In the genomic region with DNA sequence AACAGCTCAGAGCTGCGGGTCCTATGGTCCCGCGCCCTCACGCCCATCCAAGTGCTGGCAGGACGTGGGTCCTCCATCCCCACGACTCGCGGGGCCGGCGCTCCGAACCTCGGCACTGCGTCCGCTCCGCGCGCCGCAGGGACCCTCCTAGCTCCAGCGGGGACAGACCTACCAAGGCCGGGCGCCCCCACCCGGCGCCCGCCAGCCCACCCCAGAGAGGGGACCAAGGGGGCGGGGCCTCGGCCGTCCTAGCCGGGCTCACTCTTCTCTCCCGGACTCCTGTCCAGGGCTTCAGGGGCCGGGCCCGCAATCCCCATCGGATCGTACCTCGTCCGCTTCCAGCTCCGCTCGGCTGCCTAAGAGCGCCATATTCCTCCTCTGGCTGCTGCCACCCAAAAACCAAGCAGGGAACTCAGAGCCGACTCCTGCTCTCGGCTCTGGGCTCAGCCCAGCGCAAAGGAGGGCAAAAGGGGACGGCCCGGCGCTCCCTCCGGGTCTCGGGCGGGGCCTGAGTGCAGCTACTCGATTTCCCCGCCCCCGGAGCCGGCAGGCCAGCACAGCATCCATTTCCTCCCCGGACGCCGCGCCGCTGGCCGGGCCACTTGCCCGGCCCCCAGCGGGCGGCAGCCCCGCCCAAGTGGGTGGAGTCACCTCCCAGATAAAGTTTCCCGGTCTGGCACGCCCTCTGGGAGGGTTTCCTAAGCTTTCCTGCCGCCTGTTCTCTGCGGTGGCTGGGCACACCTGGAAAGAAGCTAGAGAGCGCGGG, we compare ENCODE assay signal across 8 cellular contexts. TPM values are rescaled to one million over a fixed set of nuclear protein-coding genes. Genes with fewer than 3 reads are reported as not detected.
A peak's percentile ranks its signal among the peaks of the same experiment; 100 is the strongest.
DNase-seq lines count a peak whose midpoint lies in the region; ATAC-seq and TF ChIP-seq lines count a peak whose summit lies in the region.

TSS of gene TTC39B (minus strand) at position 460 of the 766 bp plus-strand sequence. CDS start at position 369, 91 bp downstream.

- DNase-seq in GM10266 (ENCODE audit: extremely low spot score): peak; percentile 91
- peak; percentile 70 for DNase-seq in NAMALWA (ENCODE audit: low spot score)
- DNase-seq in SW480 (ENCODE audit: low spot score): peak; percentile 88
- peak; percentile 93 to 96 (median 93) for DNase-seq in adrenal gland
- DNase-seq in left cardiac atrium: peak; percentile 96
- DNase-seq in posterior cingulate gyrus: peak; percentile 64 to 98 (median 80)
- DNase-seq in upper lobe of right lung: peak; percentile 98

- intact Hi-C loops in adrenal gland (cut with DNase I) (loop anchor here in 1 of 2 donors (10.0 kb wide), 1 partner anchor 118 kb away; the partner anchor contains the start of gene SNAPC3), left cardiac atrium (cut with DNase I) (loop anchor here in 1 of 2 donors (5.0 kb wide), 1 partner anchor 115 kb away; the partner anchor contains the start of gene SNAPC3), posterior cingulate gyrus (cut with DNase I) (loop anchor here (10.0 kb wide), 1 partner anchor 118 kb away; the partner anchor contains the start of gene SNAPC3), upper lobe of right lung (cut with DNase I) (no loop called here)

- H3K36me3 ChIP-seq in adrenal gland (replicated peaks in 1 of 2) (no peaks in the 10 kb centered on the region), upper lobe of right lung (no peaks in the 10 kb centered on the region)

- TF ChIP-seq CTCF in GM10266 (IDR thresholded peaks at IDR 0.05; ENCODE audit: control insufficient read depth, insufficient read depth, low read depth, missing control alignments) (no peak), adrenal gland (IDR thresholded peaks at IDR 0.05) (no peak), upper lobe of right lung (IDR thresholded peaks at IDR 0.05) (no peak)

- H3K27ac ChIP-seq in adrenal gland (peak within 1 kb of the TSS in 4 of 5 donors; percentile 22 to 88 (median 73)), upper lobe of right lung (peak within 1 kb of the TSS; percentile 82)

- H3K4me3 ChIP-seq in adrenal gland: peak within 1 kb of the TSS; percentile 18 to 78 (median 60)
- peak within 1 kb of the TSS; percentile 89 for H3K4me3 ChIP-seq in upper lobe of right lung

- H3K9me3 ChIP-seq in adrenal gland (replicated peaks in 1 of 3): no peaks in the 10 kb centered on the region
- H3K9me3 ChIP-seq in upper lobe of right lung: no peaks in the 10 kb centered on the region

- H3K4me1 ChIP-seq in adrenal gland (replicated peaks in 1 of 2) (peaks cover 0 to 15% of the 10 kb centered on the region in 2 donors), upper lobe of right lung (peaks cover 8% of the 10 kb centered on the region)

- peak; percentile 64 to 80 for TF ChIP-seq POLR2A in adrenal gland (IDR thresholded peaks at IDR 0.05)

- H3K27me3 ChIP-seq in adrenal gland (no peaks in the 10 kb centered on the region), upper lobe of right lung (no peaks in the 10 kb centered on the region)

- 0% methylated on average over 5 to 67 of the region's 67 CpGs for WGBS in adrenal gland, 4 donors

- ATAC-seq in HG02571 (IDR thresholded peaks at IDR 0.05; ENCODE audit: unreplicated experiment): peak; percentile 98
- ATAC-seq in left cardiac atrium: peak; percentile 97 to 99
- peak; percentile 96 for ATAC-seq in upper lobe of right lung

RNA-seq across cellular contexts. Expression of gene TTC39B, which starts in this region (rescaled TPM):
- total RNA-seq in adrenal gland (10 to 100 TPM in 6 of 8 donors, 1 to 10 TPM in 2; 7.3 to 14.4 (median 12.8) TPM), left cardiac atrium (1 to 10 TPM; 2.9 to 4.8 TPM), upper lobe of right lung (46.9 TPM)
- polyA plus RNA-seq in adrenal gland: 1 to 10 TPM; 3.7 to 6.8 (median 4.9) TPM

Comparison
In these comparisons a context has a peak if more than half of its experiments do, and no peak if none do; other contexts are left out.
1. Peak in every context shown above with its lines: DNase-seq, ATAC-seq, H3K4me3 ChIP-seq and H3K27ac ChIP-seq.